ENCODE assay signal across 32 cellular contexts in genomic region chr11:56748597-56748996, GRCh38. TPM values are rescaled to one million over a fixed set of nuclear protein-coding genes. Genes with fewer than 3 reads are reported as not detected.
"Had no signal": no experiment of that assay in that cellular context is flagged by ENCODE, and none has a peak within 500 bp of the region (broad histone marks: within the 10 kb centered on the region; RNA-seq: fewer than 3 reads in every experiment).

TSS of gene OR9G4 (minus strand) at chr11:56748697. CDS start at chr11:56743766, 4,931 bp downstream.

- H3K27ac ChIP-seq: stomach, suprapubic skin, testis, thoracic aorta, thyroid gland, tibial artery, tibial nerve, transverse colon, upper lobe of left lung, upper lobe of right lung, uterus, vagina had no signal

- FAIRE-seq: urothelium cell line had no signal

- H3K4me1 ChIP-seq: stomach, suprapubic skin, testis, thyroid gland, tibial artery, tibial nerve, transverse colon, upper lobe of left lung, upper lobe of right lung, uterus, vagina had no signal

- DNase-seq: stimulated activated CD4-positive, alpha-beta T cell treated with anti-CD3 and anti-CD28 coated beads, Interleukin-2, amount 100 ng/mL, for 48 hours; stimulated activated CD4-positive, alpha-beta T cell treated with anti-CD3 and anti-CD28 coated beads, Interleukin-4, amount 100 ng/mL, for 1 hour; stimulated activated CD4-positive, alpha-beta T cell treated with anti-CD3 and anti-CD28 coated beads, Interleukin-4, amount 100 ng/mL, for 24 hours; stimulated activated CD4-positive, alpha-beta T cell treated with anti-CD3 and anti-CD28 coated beads, Interleukin-4, amount 100 ng/mL, for 4 hours; stimulated activated CD8-positive, alpha-beta memory T cell treated with anti-CD3 and anti-CD28 coated beads, Interleukin-4, amount 100 ng/mL, for 48 hours; stimulated activated naive B cell treated with anti-CD40 and anti-IgM and Interleukin-4, amounts not matched to agents 10 μg/mL and 1 μg/mL and 100 μg/mL, for 72 hours; stimulated activated naive CD4-positive, alpha-beta T cell; stimulated activated naive CD4-positive, alpha-beta T cell treated with Interleukin-2 at 50 U/mL for 16 hours; stimulated activated naive CD8-positive, alpha-beta T cell treated with anti-CD3 and anti-CD28 coated beads, Interleukin-15, amount 100 ng/mL, for 72 hours; stimulated activated naive CD8-positive, alpha-beta T cell treated with anti-CD3 and anti-CD28 coated beads, Interleukin-15, Interleukin-2, amounts not matched to agents 100 U/mL and 50 U/mL, for 24 hours; stomach; substantia nigra; testis; thyroid gland; tibial artery; transverse colon; trophoblast cell; upper lobe of left lung; upper lobe of right lung; uterus had no signal

- H3K27me3 ChIP-seq: stomach, suprapubic skin, testis, thyroid gland, tibial artery, tibial nerve, transverse colon, upper lobe of left lung, upper lobe of right lung, uterus, vagina had no signal

- H3K36me3 ChIP-seq: stomach, suprapubic skin, thoracic aorta, thyroid gland, tibial artery, tibial nerve, transverse colon, upper lobe of left lung, upper lobe of right lung, uterus, vagina had no signal

- H3K9me3 ChIP-seq: stomach, suprapubic skin, testis, thoracic aorta, thyroid gland, tibial artery, tibial nerve, transverse colon, upper lobe of left lung, upper lobe of right lung, uterus, vagina had no signal

- H3K4me3 ChIP-seq: stomach, suprapubic skin, testis, thoracic aorta, thyroid gland, tibial artery, tibial nerve, transverse colon, upper lobe of left lung, upper lobe of right lung, uterus, vagina had no signal

- ATAC-seq: stimulated activated effector memory CD8-positive, alpha-beta T cell treated with anti-CD3 and anti-CD28 coated beads, Interleukin-12 subunit alpha, Interleukin-12 subunit beta, amount 100 ng/mL, for 72 hours; stimulated activated memory B cell treated with anti-CD40 and anti-IgM and Interleukin-4, amounts not matched to agents 10 μg/mL and 1 μg/mL and 100 μg/mL, for 72 hours; stimulated activated naive B cell treated with anti-CD40 and anti-IgM and Interleukin-4, amounts not matched to agents 10 μg/mL and 1 μg/mL and 100 μg/mL, for 72 hours; stimulated activated naive CD8-positive, alpha-beta T cell treated with anti-CD3 and anti-CD28 coated beads, Interleukin-15, amount 100 ng/mL, for 72 hours; stimulated activated naive CD8-positive, alpha-beta T cell treated with anti-CD3 and anti-CD28 coated beads, Interleukin-15, Interleukin-2, amounts not matched to agents 100 U/mL and 50 U/mL, for 24 hours; upper lobe of right lung had no signal

RNA-seq across cellular contexts. Expression of gene OR9G4, which starts in this region (rescaled TPM):
- total RNA-seq: stomach, subcutaneous adipose tissue, suprapubic skin, temporal lobe, testis, thoracic aorta, thyroid gland, tibial nerve, transverse colon, upper lobe of left lung, upper lobe of right lung, ureter, urinary bladder, uterus, vagina had no signal
- polyA plus RNA-seq: stomach, thymus, urinary bladder had no signal
